Comparison of ENCODE assay signal across 8 cellular contexts in the genomic region with DNA sequence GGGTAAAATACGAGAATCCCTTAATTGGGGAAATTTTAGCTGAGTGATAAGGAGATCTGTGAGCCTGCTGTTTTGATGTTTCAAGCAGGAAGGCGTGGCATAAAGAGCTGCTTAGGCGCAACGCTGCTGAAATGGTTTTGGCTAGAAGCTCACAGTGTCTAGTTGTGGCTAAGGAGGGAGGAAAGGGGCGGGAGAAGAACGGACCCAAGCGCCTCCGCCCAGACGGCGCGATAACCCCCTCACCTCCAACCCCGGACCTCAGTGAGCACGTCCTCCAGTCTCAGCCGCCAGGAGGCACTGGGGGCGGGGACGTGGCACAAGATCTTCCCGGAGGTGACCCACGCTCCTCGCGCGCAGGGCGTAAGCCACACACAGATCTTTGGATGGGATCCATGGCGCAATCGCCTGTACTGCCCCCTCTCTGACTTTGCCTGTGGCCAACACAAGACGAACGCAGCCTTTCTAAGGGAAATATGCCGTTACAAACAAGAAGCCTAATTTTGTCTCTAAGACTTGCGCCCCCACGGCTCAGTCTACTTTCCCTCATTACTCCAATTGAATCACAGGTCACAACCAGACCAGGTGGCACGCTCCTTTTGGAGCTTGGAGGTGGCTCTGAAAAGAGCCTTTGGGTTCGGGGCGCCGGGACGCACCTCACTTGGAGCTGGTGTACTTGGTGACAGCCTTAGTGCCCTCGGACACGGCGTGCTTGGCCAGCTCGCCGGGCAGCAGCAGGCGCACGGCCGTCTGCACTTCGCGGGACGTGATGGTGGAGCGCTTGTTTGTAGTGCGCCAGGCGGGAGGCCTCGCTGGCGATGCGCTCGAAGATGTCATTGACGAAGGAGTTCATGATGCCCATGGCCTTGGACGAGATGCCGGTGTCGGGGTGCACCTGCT.
DNase-seq lines count a peak whose midpoint lies in the region; ATAC-seq lines count a peak whose summit lies in the region.

No MANE protein-coding gene starts in this region.

- H3K27me3 Mint-ChIP-seq in activated naive CD4-positive, alpha-beta T cell treated with anti-CD3 and anti-CD28 coated beads, Interleukin-2, amount 10 ng/mL, durations not matched to agents 7 days and 5 days = peaks cover 16% of the 10 kb centered on the region

- H3K4me3 Mint-ChIP-seq in activated naive CD4-positive, alpha-beta T cell treated with anti-CD3 and anti-CD28 coated beads, Interleukin-2, amount 10 ng/mL, durations not matched to agents 7 days and 5 days = peak overlapping the region; percentile 89

- DNase-seq in activated CD4-positive, CD25-positive, alpha-beta regulatory T cell treated with anti-CD3 and anti-CD28 coated beads, Interleukin-2, amount 50 U/mL, for 16 hours (ENCODE audit: low read depth, low spot score) = peak; percentile 23
- no peak for DNase-seq in activated CD4-positive, CD25-positive, alpha-beta regulatory T cell (lab: John Stamatoyannopoulos, UW)
- DNase-seq in NOMO-1 treated with dmso at 0.1 percent for 144 hours (lab: John Stamatoyannopoulos, UW; ENCODE audit: unreplicated experiment) = peak; percentile 77
- peak; percentile 89 for DNase-seq in activated naive CD4-positive, alpha-beta T cell treated with anti-CD3 and anti-CD28 coated beads, Interleukin-2, amount 10 ng/mL, durations not matched to agents 7 days and 5 days
- peak; percentile 58 for DNase-seq in iPS-NIHi7 (ENCODE audit: extremely low spot score)
- DNase-seq in stimulated activated CD8-positive, alpha-beta memory T cell treated with anti-CD3 and anti-CD28 coated beads, Interleukin-15, amount 100 ng/mL, for 48 hours (ENCODE audit: low read depth in 2 of 2) = peak; percentile 72 to 73
- DNase-seq in globus pallidus (ENCODE audit: low spot score) = no peak

- ATAC-seq in HG02981 (IDR thresholded peaks at IDR 0.05; ENCODE audit: unreplicated experiment) = peak; percentile 3

- H3K36me3 Mint-ChIP-seq in activated naive CD4-positive, alpha-beta T cell treated with anti-CD3 and anti-CD28 coated beads, Interleukin-2, amount 10 ng/mL, durations not matched to agents 7 days and 5 days = peaks cover 20% of the 10 kb centered on the region

- no peaks in the 10 kb centered on the region for H3K9me3 Mint-ChIP-seq in activated naive CD4-positive, alpha-beta T cell treated with anti-CD3 and anti-CD28 coated beads, Interleukin-2, amount 10 ng/mL, durations not matched to agents 7 days and 5 days

- peaks cover 75% of the 10 kb centered on the region for H3K4me1 Mint-ChIP-seq in activated naive CD4-positive, alpha-beta T cell treated with anti-CD3 and anti-CD28 coated beads, Interleukin-2, amount 10 ng/mL, durations not matched to agents 7 days and 5 days

- peak overlapping the region; percentile 94 for H3K27ac Mint-ChIP-seq in activated naive CD4-positive, alpha-beta T cell treated with anti-CD3 and anti-CD28 coated beads, Interleukin-2, amount 10 ng/mL, durations not matched to agents 7 days and 5 days

- CTCF ChIA-PET in activated naive CD4-positive, alpha-beta T cell treated with anti-CD3 and anti-CD28 coated beads, Interleukin-2, amount 10 ng/mL, durations not matched to agents 7 days and 5 days (lab: Charles Lee) = interaction anchor here (0.7 to 1.4 kb wide), 6 partner anchors 9 to 333 kb away, joined by 3 to 6 read pairs (median 4); no protein-coding TSS in a partner anchor

Comparison
In these comparisons a context has a peak if more than half of its experiments do, and no peak if none do; other contexts are left out.
1. DNase-seq: peak in activated CD4-positive, CD25-positive, alpha-beta regulatory T cell treated with anti-CD3 and anti-CD28 coated beads, Interleukin-2, amount 50 U/mL, for 16 hours (single experiment), NOMO-1 treated with dmso at 0.1 percent for 144 hours (single experiment), activated naive CD4-positive, alpha-beta T cell treated with anti-CD3 and anti-CD28 coated beads, Interleukin-2, amount 10 ng/mL, durations not matched to agents 7 days and 5 days (single experiment), iPS-NIHi7 (single experiment) and stimulated activated CD8-positive, alpha-beta memory T cell treated with anti-CD3 and anti-CD28 coated beads, Interleukin-15, amount 100 ng/mL, for 48 hours (2 of 2); none in activated CD4-positive, CD25-positive, alpha-beta regulatory T cell (0 of 4) and globus pallidus (single experiment).